Comparison of ENCODE assay signal across 13 cellular contexts in genomic region chr5:12805165-12805698, GRCh38.
"Had no signal": no experiment of that assay in that cellular context is flagged by ENCODE, and none has a peak within 500 bp of the region (broad histone marks: within the 10 kb centered on the region; RNA-seq: fewer than 3 reads in every experiment).

No MANE protein-coding gene starts in this region.

- H3K9me3 ChIP-seq: heart left ventricle, ovary, testis had no signal

- ATAC-seq: activated CD4-positive, CD25-positive, alpha-beta regulatory T cell treated with anti-CD3 and anti-CD28 coated beads, Interleukin-2, amount 50 U/mL, for 24 hours; heart left ventricle; stimulated activated naive CD8-positive, alpha-beta T cell treated with anti-CD3 and anti-CD28 coated beads, Interleukin-15, amount 100 ng/mL, for 72 hours had no signal

- H3K4me3 ChIP-seq: coronary artery, heart left ventricle, left ventricle myocardium inferior, ovary, testis had no signal

- H3K27me3 ChIP-seq: heart left ventricle, ovary, testis had no signal

- H3K4me1 ChIP-seq: heart left ventricle, left ventricle myocardium inferior, testis had no signal

- DNase-seq: activated T-cell treated with anti-CD3 and anti-CD28 coated beads, Interleukin-2, amount 50 U/mL, for 1 hour; caudate nucleus; effector CD4-positive, alpha-beta T cell; foreskin melanocyte; heart left ventricle; left ventricle myocardium inferior; ovary; stimulated activated CD4-positive, alpha-beta T cell treated with anti-CD3 and anti-CD28 coated beads, Interleukin-4, amount 100 ng/mL, for 1 hour; stimulated activated CD8-positive, alpha-beta memory T cell treated with anti-CD3 and anti-CD28 coated beads, Interleukin-4, amount 100 ng/mL, for 48 hours; stimulated activated naive CD8-positive, alpha-beta T cell treated with anti-CD3 and anti-CD28 coated beads, Interleukin-15, amount 100 ng/mL, for 72 hours; testis had no signal

- H3K27ac ChIP-seq: coronary artery, heart left ventricle, left ventricle myocardium inferior, ovary, testis had no signal

- H3K36me3 ChIP-seq: heart left ventricle, left ventricle myocardium inferior, ovary had no signal
